7 cellular contexts compared by ENCODE assay signal in genomic region chr14:33866689-33867088, GRCh38.
DNase-seq lines count a peak whose midpoint lies in the region; ATAC-seq, FAIRE-seq and TF ChIP-seq lines count a peak whose summit lies in the region.
"Not testable (repeated sequence)": the region's sequence is repeated elsewhere in the genome, so short reads cannot be mapped to it uniquely, and the experiment has no call there.

No MANE protein-coding gene starts in this region.

- CTCF ChIA-PET in K562 (lab: Yijun Ruan, JAX; ENCODE audit: low intra/inter-chr PET ratio); HepG2 (lab: Yijun Ruan, JAX; ENCODE audit: low intra/inter-chr PET ratio, low total read pairs): not testable (repeated sequence)

- TF ChIP-seq CTCF in K562 (IDR thresholded peaks at IDR 0.05 in 2 of 3, conservative IDR thresholded peaks at IDR 0.05 in 1 of 3; ENCODE audit: insufficient read depth in 2 of 3, low read depth in 1 of 3, low read length in 3 of 3); glutamatergic neuron (IDR thresholded peaks at IDR 0.05; ENCODE audit: partially characterized antibody, unreplicated experiment); HepG2 (CRISPR knock-in tag; IDR thresholded peaks at IDR 0.05); neural crest cell (conservative IDR thresholded peaks at IDR 0.05): not testable (repeated sequence)

- not testable (repeated sequence) for H4K20me1 ChIP-seq in K562 (replicated peaks; ENCODE audit: control insufficient read depth, insufficient read depth, low read length); HepG2 (ENCODE audit: insufficient read depth, low read length)

- TF ChIP-seq EP300 in K562 (IDR thresholded peaks at IDR 0.05; ENCODE audit: low read length); HepG2 (IDR thresholded peaks at IDR 0.05; ENCODE audit: low read depth in 2 of 2, low read length in 2 of 2); HepG2 (CRISPR knock-in tag; IDR thresholded peaks at IDR 0.05; ENCODE audit: borderline replicate concordance): not testable (repeated sequence)

- in situ Hi-C loops in K562 (cut with MboI); HepG2 (cut with HindIII; ENCODE audit: extremely low pct_ligation_motif_present, low pct_unique_long_range_greater_than_20kb): not testable (repeated sequence)

- H3K4me3 ChIP-seq in K562; HepG2 (replicated peaks in 1 of 3; ENCODE audit: insufficient read depth in 1 of 3, low read depth in 2 of 3, low read length in 3 of 3): not testable (repeated sequence)

- BruUV-seq in K562 (replicated peaks; lab: Mats Ljungman, UMichigan); HepG2 (replicated peaks; lab: Mats Ljungman, UMichigan): not testable (repeated sequence)

- not testable (repeated sequence) for H3K9ac ChIP-seq in K562 (ENCODE audit: insufficient read depth in 1 of 2, low read depth in 2 of 2, low read length in 2 of 2); HepG2 (ENCODE audit: insufficient read depth, low read depth, low read length)

- H3K27me3 Mint-ChIP-seq in activated naive CD8-positive, alpha-beta T cell treated with anti-CD3 and anti-CD28 coated beads, Interleukin-2, amount 10 ng/mL, durations not matched to agents 7 days and 5 days; glutamatergic neuron (ENCODE audit: unreplicated experiment); neural crest cell (ENCODE audit: low read depth): not testable (repeated sequence)

- H3K27me3 ChIP-seq in K562 (ENCODE audit: control insufficient read depth in 2 of 2, insufficient read depth in 2 of 2, low read length in 2 of 2); HepG2 (ENCODE audit: control insufficient read depth in 1 of 2, insufficient read depth in 2 of 2, low read length in 2 of 2): not testable (repeated sequence)

- H3K79me2 ChIP-seq in K562 (ENCODE audit: control insufficient read depth, insufficient read depth, low read length); HepG2 (ENCODE audit: insufficient read depth, low read length): not testable (repeated sequence)

- H3K4me3 Mint-ChIP-seq in activated naive CD8-positive, alpha-beta T cell treated with anti-CD3 and anti-CD28 coated beads, Interleukin-2, amount 10 ng/mL, durations not matched to agents 7 days and 5 days; glutamatergic neuron (ENCODE audit: unreplicated experiment); neural crest cell: not testable (repeated sequence)

- H2AFZ ChIP-seq in K562 (ENCODE audit: low read depth, low read length): peak overlapping the region; percentile 63; the same call in 1 of the 2 replicates
- not testable (repeated sequence) for H2AFZ ChIP-seq in HepG2 (ENCODE audit: low read length)

- not testable (repeated sequence) for H3K9me3 ChIP-seq in K562 (replicated peaks; ENCODE audit: control insufficient read depth, insufficient read depth, low read depth, low read length); HepG2 (ENCODE audit: low read length)

- not testable (repeated sequence) for H3K9me1 ChIP-seq in K562 (ENCODE audit: control insufficient read depth, insufficient read depth, low read length)

- not testable (repeated sequence) for H3K36me3 Mint-ChIP-seq in activated naive CD8-positive, alpha-beta T cell treated with anti-CD3 and anti-CD28 coated beads, Interleukin-2, amount 10 ng/mL, durations not matched to agents 7 days and 5 days; glutamatergic neuron (ENCODE audit: unreplicated experiment); neural crest cell (ENCODE audit: low read depth)

- not testable (repeated sequence) for TF ChIP-seq POLR2A in K562 (conservative IDR thresholded peaks at IDR 0.05); erythroblast (IDR thresholded peaks at IDR 0.05; ENCODE audit: low read length); HepG2 (IDR thresholded peaks at IDR 0.05; ENCODE audit: insufficient read depth in 1 of 2, low read depth in 2 of 2, low read length in 2 of 2)

- DNase-seq in OCI-M1 (lab: John Stamatoyannopoulos, UW) (peak; percentile 46), K562 (ENCODE audit: extremely low read depth in 1 of 4, low spot score in 3 of 4) (peak in 1 of 4 experiments; percentile 37), erythroblast (lab: John Stamatoyannopoulos, UW) (peak; percentile 58 to 76)
- DNase-seq in activated naive CD8-positive, alpha-beta T cell treated with anti-CD3 and anti-CD28 coated beads, Interleukin-2, amount 10 ng/mL, durations not matched to agents 7 days and 5 days; glutamatergic neuron; HepG2 (ENCODE audit: low spot score); neural crest cell (ENCODE audit: low read depth, low spot score): not testable (repeated sequence)

- H3K4me1 Mint-ChIP-seq in activated naive CD8-positive, alpha-beta T cell treated with anti-CD3 and anti-CD28 coated beads, Interleukin-2, amount 10 ng/mL, durations not matched to agents 7 days and 5 days; glutamatergic neuron (ENCODE audit: low read depth, unreplicated experiment); neural crest cell: not testable (repeated sequence)

- not testable (repeated sequence) for ATAC-seq in activated naive CD8-positive, alpha-beta T cell treated with anti-CD3 and anti-CD28 coated beads, Interleukin-2, amount 10 ng/mL, durations not matched to agents 7 days and 5 days (ENCODE audit: low read depth); HepG2
- peak; percentile 60; the same call in 2 of the 3 replicates for ATAC-seq in K562

- H3K36me3 ChIP-seq in K562 (ENCODE audit: control insufficient read depth, insufficient read depth, low read length); HepG2 (replicated peaks in 1 of 2; ENCODE audit: control insufficient read depth in 1 of 2, insufficient read depth in 2 of 2, low read length in 2 of 2): not testable (repeated sequence)

- H3K4me2 ChIP-seq in K562 (ENCODE audit: insufficient read depth, low read length): peak overlapping the region; percentile 11; the same call in 1 of the 2 replicates
- H3K4me2 ChIP-seq in HepG2 (ENCODE audit: low read depth, low read length): not testable (repeated sequence)

- peak; percentile 29 for FAIRE-seq in K562 (lab: Jason Lieb, UNC)
- FAIRE-seq in HepG2 (lab: Jason Lieb, UNC): not testable (repeated sequence)

- peaks cover 0 to 12% of the 10 kb centered on the region in 2 experiments; a peak in 2 of 5 replicates for H3K4me1 ChIP-seq in K562 (replicated peaks in 1 of 2; ENCODE audit: control insufficient read depth in 2 of 2, insufficient read depth in 2 of 2, low read length in 2 of 2)
- H3K4me1 ChIP-seq in HepG2 (ENCODE audit: insufficient read depth, low read length): not testable (repeated sequence)

- not testable (repeated sequence) for TF ChIP-seq RAD21 in K562 (CRISPR knock-in tag; conservative IDR thresholded peaks at IDR 0.05 in 1 of 2, IDR thresholded peaks at IDR 0.05 in 1 of 2); HepG2 (CRISPR knock-in tag; IDR thresholded peaks at IDR 0.05)

- H3K27ac Mint-ChIP-seq in activated naive CD8-positive, alpha-beta T cell treated with anti-CD3 and anti-CD28 coated beads, Interleukin-2, amount 10 ng/mL, durations not matched to agents 7 days and 5 days: peak overlapping the region; percentile 24
- H3K27ac Mint-ChIP-seq in glutamatergic neuron (ENCODE audit: unreplicated experiment) (peak overlapping the region; percentile 29), neural crest cell (ENCODE audit: unreplicated experiment) (peak overlapping the region; percentile 30)

- H3K9me3 Mint-ChIP-seq in activated naive CD8-positive, alpha-beta T cell treated with anti-CD3 and anti-CD28 coated beads, Interleukin-2, amount 10 ng/mL, durations not matched to agents 7 days and 5 days; glutamatergic neuron (ENCODE audit: unreplicated experiment); neural crest cell: not testable (repeated sequence)

- peak overlapping the region; percentile 70 for H3K27ac ChIP-seq in K562 (ENCODE audit: extremely low read depth, low read depth, low read length)
- H3K27ac ChIP-seq in HepG2 (ENCODE audit: extremely low read length, insufficient read depth, low read length): not testable (repeated sequence)

- POLR2A ChIA-PET in activated naive CD8-positive, alpha-beta T cell treated with anti-CD3 and anti-CD28 coated beads, Interleukin-2, amount 10 ng/mL, durations not matched to agents 7 days and 5 days (lab: Charles Lee); K562 (lab: Yijun Ruan, JAX); HepG2 (lab: Yijun Ruan, JAX): not testable (repeated sequence)

- intact Hi-C loops in K562 (cut with micrococcal nuclease); HepG2 (cut with micrococcal nuclease; ENCODE audit: unreplicated experiment): not testable (repeated sequence)

TF ChIP-seq in K562, 482 proteins besides CTCF, POLR2A, EP300 and RAD21 (continues in another document):
- TF ChIP-seq FOXM1 (IDR thresholded peaks at IDR 0.05; ENCODE audit: low read depth) (peak; percentile 47; the same call in 1 of the 2 replicates), CBFA2T2 (conservative IDR thresholded peaks at IDR 0.05) (peak; percentile 40), CC2D1A (IDR thresholded peaks at IDR 0.05) (peak; percentile 86), SMARCE1 (IDR thresholded peaks at IDR 0.05) (0 out of 2 replicates have a peak, but pooled peaks have one; percentile 14)
- TF ChIP-seq FOXM1 (CRISPR knock-in tag; IDR thresholded peaks at IDR 0.05; ENCODE audit: low read depth): not testable (repeated sequence)

TF ChIP-seq in HepG2, 621 proteins besides CTCF, POLR2A, EP300 and RAD21:
- peak; percentile 1; the same call in 1 of the 2 replicates for TF ChIP-seq ATF7 (IDR thresholded peaks at IDR 0.05)
- TF ChIP-seq ATF7 (CRISPR knock-in tag; IDR thresholded peaks at IDR 0.05): not testable (repeated sequence)
